8 cellular contexts compared by ENCODE assay signal in genomic region chrX:109485470-109486340, GRCh38. TPM values are rescaled to one million over a fixed set of nuclear protein-coding genes. Genes with fewer than 3 reads are reported as not detected.
DNase-seq lines count a peak whose midpoint lies in the region; ATAC-seq and TF ChIP-seq lines count a peak whose summit lies in the region.

No MANE protein-coding gene starts in this region.

- intact Hi-C loops in stomach (cut with DNase I; ENCODE audit: low total_unique reads), result loop anchor here (10.0 kb wide), 1 partner anchor 139 kb away; the partner anchor contains the start of gene KCNE5

- no peak overlapping the region for H3K27ac ChIP-seq in AG04450 (ENCODE audit: low read depth, low read length)
- no peak overlapping the region for H3K27ac ChIP-seq in stomach

- no peak overlapping the region for H3K4me3 Mint-ChIP-seq in naive thymus-derived CD8-positive, alpha-beta T cell

- H3K27me3 ChIP-seq in AG04450 (ENCODE audit: control insufficient read depth, insufficient read depth, low read length) (peaks cover 3% of the 10 kb centered on the region), stomach (no peaks in the 10 kb centered on the region)

- DNase-seq in AG04450 (ENCODE audit: low read depth, low spot score) (peak; percentile 33), NOMO-1 treated with dmso at 0.1 percent for 144 hours (lab: John Stamatoyannopoulos, UW; ENCODE audit: unreplicated experiment) (peak; percentile 48), stomach (peak; percentile 72)
- DNase-seq in activated CD8-positive, alpha-beta memory T cell treated with anti-CD3 and anti-CD28 coated beads, Interleukin-2, amount 50 U/mL, for 4 hours, result peak; percentile 60
- peak; percentile 6 to 76 (median 48) for DNase-seq in naive thymus-derived CD8-positive, alpha-beta T cell

- TF ChIP-seq EP300 in stomach (IDR thresholded peaks at IDR 0.05), result no peak

- 9 to 12% (median 11%) methylated on average over 9 of the region's 9 CpGs for WGBS in stomach, 5 donors

- no peaks in the 10 kb centered on the region for H3K36me3 Mint-ChIP-seq in naive thymus-derived CD8-positive, alpha-beta T cell

- H3K9me3 Mint-ChIP-seq in naive thymus-derived CD8-positive, alpha-beta T cell, result no peaks in the 10 kb centered on the region

- H3K27me3 Mint-ChIP-seq in naive thymus-derived CD8-positive, alpha-beta T cell, result peaks cover 0 to 9% (median 4%) of the 10 kb centered on the region in 5 donors

- TF ChIP-seq POLR2A in stomach (IDR thresholded peaks at IDR 0.05), result no peak

- CTCF ChIA-PET in AG04450 (lab: Charles Lee), result interaction anchor here (0.5 to 6.4 kb wide), 32 partner anchors 8 to 1893 kb away, joined by 3 to 109 read pairs (median 5); partner anchors contain the start of gene NXT2

- H3K4me3 ChIP-seq in AG04450 (ENCODE audit: low read depth, low read length) (no peak overlapping the region), stomach (no peak overlapping the region)

- H3K27ac Mint-ChIP-seq in naive thymus-derived CD8-positive, alpha-beta T cell, result peak overlapping the region in 1 of 10 donors; percentile 44

- TF ChIP-seq CTCF in AG04450 (IDR thresholded peaks at IDR 0.05; ENCODE audit: low read depth, low read length), result peak; percentile 87
- peak in 5 of 7 experiments; percentile 71 to 96 (median 92) for TF ChIP-seq CTCF in stomach (IDR thresholded peaks at IDR 0.05)

- H3K9me3 ChIP-seq in AG04450 (ENCODE audit: control insufficient read depth, insufficient read depth, low read length), result no peaks in the 10 kb centered on the region
- no peaks in the 10 kb centered on the region for H3K9me3 ChIP-seq in stomach

- no peaks in the 10 kb centered on the region for H3K4me1 ChIP-seq in stomach

- POLR2A ChIA-PET in AG04450 (lab: Yijun Ruan, JAX), result no interaction called here
- POLR2A ChIA-PET in naive thymus-derived CD8-positive, alpha-beta T cell (lab: Charles Lee), result no interaction called here

- ATAC-seq in GM18511 (IDR thresholded peaks at IDR 0.05; ENCODE audit: unreplicated experiment) (peak; percentile 74), HG03575 (IDR thresholded peaks at IDR 0.05; ENCODE audit: extremely low read depth, insufficient number of reproducible peaks, low FRiP score, unreplicated experiment) (peak; percentile 61), esophagus mucosa (peak; percentile 73)
- peak; percentile 45 to 50 for ATAC-seq in naive thymus-derived CD8-positive, alpha-beta T cell

- H3K36me3 ChIP-seq in stomach, result no peaks in the 10 kb centered on the region

- peaks cover 0 to 7% (median 0%) of the 10 kb centered on the region in 4 donors for H3K4me1 Mint-ChIP-seq in naive thymus-derived CD8-positive, alpha-beta T cell

RNA-seq across cellular contexts. Expression of gene GUCY2F, which starts 3.8 kb away (rescaled TPM):
- polyA plus RNA-seq in AG04450 (2011; rRNA removed), result 0.02 TPM in 1 of 2 replicates, not detected in the other
- polyA minus RNA-seq in AG04450 (2011; rRNA and poly(A)+ RNA removed), result 0.22 TPM in 1 of 2 replicates, not detected in the other
- not detected for total RNA-seq in esophagus mucosa
- not detected for total RNA-seq in naive thymus-derived CD8-positive, alpha-beta T cell
- not detected for polyA plus RNA-seq in naive thymus-derived CD8-positive, alpha-beta T cell
- not detected for total RNA-seq in stomach
- not detected for polyA plus RNA-seq in stomach

RNA-seq across cellular contexts. Expression of gene NXT2, which starts 50.9 kb away (rescaled TPM):
- polyA plus RNA-seq in AG04450 (2011; rRNA removed) (7.8 and 10.5 TPM in 2 replicates), stomach (10 to 100 TPM in 2 of 3 donors, 1 to 10 TPM in 1; 4.8 to 15.1 (median 11.6) TPM)
- polyA minus RNA-seq in AG04450 (2011; rRNA and poly(A)+ RNA removed), result 5.1 and 6.3 TPM in 2 replicates
- total RNA-seq in esophagus mucosa (8.5 TPM), stomach (10 to 100 TPM in 1 of 5 donors, 1 to 10 TPM in 3, not detected in 1; 1.8 to 11.4 (median 6.1) TPM)
- 1 to 10 TPM; 8.6 to 9.1 TPM for total RNA-seq in naive thymus-derived CD8-positive, alpha-beta T cell
- 10 to 100 TPM; 13.8 to 25.7 (median 17.2) TPM for polyA plus RNA-seq in naive thymus-derived CD8-positive, alpha-beta T cell
